In genomic region chr21:25350056-25350455, GRCh38 we compare ENCODE assay signal across 8 cellular contexts.
DNase-seq lines count a peak whose midpoint lies in the region; ATAC-seq and TF ChIP-seq lines count a peak whose summit lies in the region.

No MANE protein-coding gene starts in this region.

- H3K4me3 ChIP-seq in NT2/D1 (ENCODE audit: insufficient read length, low read depth) (no peak overlapping the region), choroid plexus epithelial cell (ENCODE audit: low read depth, low read length) (no peak overlapping the region)

- ATAC-seq in HG03378 (IDR thresholded peaks at IDR 0.05; ENCODE audit: unreplicated experiment), result no peak

- H3K27me3 ChIP-seq in NT2/D1 (ENCODE audit: insufficient read depth, insufficient read length), result no peaks in the 10 kb centered on the region

- no peaks in the 10 kb centered on the region for H3K4me1 ChIP-seq in NT2/D1 (ENCODE audit: insufficient read depth, insufficient read length)

- peak; percentile 12 to 29 for DNase-seq in activated CD4-positive, alpha-beta T cell treated with anti-CD3 and anti-CD28 coated beads for 24 hours (ENCODE audit: low read depth in 2 of 2)
- DNase-seq in activated CD4-positive, alpha-beta T cell treated with anti-CD3 and anti-CD28 coated beads, Interleukin-2, amount 50 U/mL, for 4 hours, result no peak
- DNase-seq in NT2/D1 (ENCODE audit: low read depth, low spot score), result peak; percentile 54
- DNase-seq in choroid plexus epithelial cell (ENCODE audit: low read depth), result peak; percentile 76
- peak; percentile 17 to 29 (median 24) for DNase-seq in stimulated activated CD4-positive, alpha-beta T cell treated with anti-CD3 and anti-CD28 coated beads, TNF-alpha, amount 100 ng/mL, for 48 hours (ENCODE audit: low read depth in 3 of 3)
- DNase-seq in central memory CD4-positive, alpha-beta T cell, result no peak
- no peak for DNase-seq in cardiac septum (ENCODE audit: low spot score)

- H3K36me3 ChIP-seq in NT2/D1 (ENCODE audit: insufficient read depth, insufficient read length, low read length), result no peaks in the 10 kb centered on the region

- H3K9me3 ChIP-seq in NT2/D1 (ENCODE audit: insufficient read depth, low read length), result no peaks in the 10 kb centered on the region

- peak; percentile 89 for TF ChIP-seq CTCF in choroid plexus epithelial cell (conservative IDR thresholded peaks at IDR 0.05; ENCODE audit: low read depth, low read length)

- no peak overlapping the region for H3K9ac ChIP-seq in NT2/D1 (ENCODE audit: insufficient read length, low read depth)

- intact Hi-C loops in cardiac septum (cut with DNase I), result no loop called here

Comparison
In these comparisons a context has a peak if more than half of its experiments do, and no peak if none do; other contexts are left out.
1. DNase-seq: peak in activated CD4-positive, alpha-beta T cell treated with anti-CD3 and anti-CD28 coated beads for 24 hours (2 of 2), NT2/D1 (single experiment), choroid plexus epithelial cell (single experiment) and stimulated activated CD4-positive, alpha-beta T cell treated with anti-CD3 and anti-CD28 coated beads, TNF-alpha, amount 100 ng/mL, for 48 hours (3 of 3); none in activated CD4-positive, alpha-beta T cell treated with anti-CD3 and anti-CD28 coated beads, Interleukin-2, amount 50 U/mL, for 4 hours (0 of 2), central memory CD4-positive, alpha-beta T cell (single experiment) and cardiac septum (single experiment).